10 cellular contexts compared by ENCODE assay signal in the genomic region with DNA sequence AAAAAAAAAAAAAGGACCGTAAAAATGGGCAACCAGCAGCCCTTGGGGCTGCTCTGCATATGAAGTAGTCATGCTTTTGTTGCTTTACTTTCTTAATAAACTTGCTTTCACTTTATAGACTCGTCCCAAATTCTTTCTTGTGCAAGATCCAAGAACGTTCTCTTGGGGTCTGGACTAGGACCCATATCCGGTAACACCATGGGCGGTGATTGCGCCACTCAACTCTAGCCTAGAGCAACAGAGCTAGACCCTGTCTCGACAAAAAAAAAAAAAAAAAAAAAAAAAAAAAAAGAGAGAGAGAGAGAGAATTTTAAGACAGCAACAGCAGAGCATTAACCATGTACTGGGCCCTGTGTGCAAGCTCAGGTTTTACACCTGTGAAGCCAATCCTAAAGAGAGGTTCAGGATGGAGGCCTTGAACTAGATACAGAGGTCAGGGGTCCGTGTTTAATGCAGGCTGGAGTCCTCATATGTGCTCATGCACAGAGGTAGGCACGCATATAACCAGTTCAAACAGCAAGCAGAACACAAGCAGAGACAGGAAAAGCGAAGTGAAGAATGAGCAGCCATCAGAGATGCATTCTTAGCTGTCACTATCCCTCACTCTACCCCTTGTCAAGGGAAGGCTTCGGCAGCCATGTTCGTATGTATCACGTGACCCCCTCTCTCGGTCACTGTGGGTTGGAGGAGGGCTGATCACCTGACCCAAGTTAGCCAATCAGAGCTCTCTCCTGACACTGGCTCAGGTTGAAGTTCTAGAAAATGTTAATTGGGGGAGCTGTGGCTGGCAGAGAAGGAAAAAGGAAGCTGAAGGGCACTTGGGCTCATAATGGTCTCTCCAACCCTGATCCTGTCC. TPM values are rescaled to one million over a fixed set of nuclear protein-coding genes. Genes with fewer than 3 reads are reported as not detected.
DNase-seq lines count a peak whose midpoint lies in the region; ATAC-seq, FAIRE-seq and TF ChIP-seq lines count a peak whose summit lies in the region.
"Had no signal": no experiment of that assay in that cellular context is flagged by ENCODE, and none has a peak within 500 bp of the region (broad histone marks: within the 10 kb centered on the region; RNA-seq: fewer than 3 reads in every experiment).

No MANE protein-coding gene starts in this region.

- ATAC-seq in esophagus mucosa = peak; percentile 68
- peak; percentile 46 for ATAC-seq in stimulated activated effector memory CD8-positive, alpha-beta T cell treated with anti-CD3 and anti-CD28 coated beads, Interleukin-12 subunit alpha, Interleukin-12 subunit beta, amount 100 ng/mL, for 72 hours
- ATAC-seq in CD8-positive, alpha-beta T cell = no peak

- H3K4me1 Mint-ChIP-seq in activated CD4-positive, alpha-beta memory T cell treated with anti-CD3 and anti-CD28 coated beads for 36 hours (ENCODE audit: low read depth) = peaks cover 7% of the 10 kb centered on the region
- no peaks in the 10 kb centered on the region for H3K4me1 Mint-ChIP-seq in activated CD4-positive, alpha-beta memory T cell treated with anti-CD3 and anti-CD28 coated beads, Interleukin-2, amount 10 ng/mL, durations not matched to agents 7 days and 5 days
- peaks cover 16% of the 10 kb centered on the region for H3K4me1 Mint-ChIP-seq in stimulated activated effector memory CD8-positive, alpha-beta T cell treated with anti-CD3 and anti-CD28 coated beads, Interleukin-12 subunit alpha, Interleukin-12 subunit beta, amount 100 ng/mL, for 72 hours
- H3K4me1 Mint-ChIP-seq in CD8-positive, alpha-beta T cell (ENCODE audit: low read depth) = peaks cover 3% of the 10 kb centered on the region

- POLR2A ChIA-PET in activated CD4-positive, alpha-beta memory T cell treated with anti-CD3 and anti-CD28 coated beads for 36 hours (lab: Charles Lee) = no interaction called here
- POLR2A ChIA-PET in activated CD4-positive, alpha-beta memory T cell treated with anti-CD3 and anti-CD28 coated beads, Interleukin-2, amount 10 ng/mL, durations not matched to agents 7 days and 5 days (lab: Charles Lee) = no interaction called here
- POLR2A ChIA-PET in CD8-positive, alpha-beta T cell (lab: Charles Lee) = no interaction called here

- H3K4me3 Mint-ChIP-seq in activated CD4-positive, alpha-beta memory T cell treated with anti-CD3 and anti-CD28 coated beads for 36 hours = no peak overlapping the region
- no peak overlapping the region for H3K4me3 Mint-ChIP-seq in activated CD4-positive, alpha-beta memory T cell treated with anti-CD3 and anti-CD28 coated beads, Interleukin-2, amount 10 ng/mL, durations not matched to agents 7 days and 5 days
- H3K4me3 Mint-ChIP-seq in stimulated activated effector memory CD8-positive, alpha-beta T cell treated with anti-CD3 and anti-CD28 coated beads, Interleukin-12 subunit alpha, Interleukin-12 subunit beta, amount 100 ng/mL, for 72 hours = no peak overlapping the region
- H3K4me3 Mint-ChIP-seq in CD8-positive, alpha-beta T cell = no peak overlapping the region

- no peak overlapping the region for H3K27ac Mint-ChIP-seq in activated CD4-positive, alpha-beta memory T cell treated with anti-CD3 and anti-CD28 coated beads for 36 hours
- H3K27ac Mint-ChIP-seq in activated CD4-positive, alpha-beta memory T cell treated with anti-CD3 and anti-CD28 coated beads, Interleukin-2, amount 10 ng/mL, durations not matched to agents 7 days and 5 days = no peak overlapping the region
- peak overlapping the region; percentile 58 for H3K27ac Mint-ChIP-seq in stimulated activated effector memory CD8-positive, alpha-beta T cell treated with anti-CD3 and anti-CD28 coated beads, Interleukin-12 subunit alpha, Interleukin-12 subunit beta, amount 100 ng/mL, for 72 hours
- H3K27ac Mint-ChIP-seq in CD8-positive, alpha-beta T cell = no peak overlapping the region

- DNase-seq in activated CD4-positive, alpha-beta memory T cell treated with anti-CD3 and anti-CD28 coated beads for 36 hours = peak; percentile 54
- DNase-seq in activated CD4-positive, alpha-beta memory T cell treated with anti-CD3 and anti-CD28 coated beads, Interleukin-2, amount 10 ng/mL, durations not matched to agents 7 days and 5 days = no peak
- DNase-seq in NOMO-1 treated with DMSO at 0.1 percent for 48 hours (lab: John Stamatoyannopoulos, UW; ENCODE audit: unreplicated experiment) = peak; percentile 71
- no peak for DNase-seq in stimulated activated effector memory CD8-positive, alpha-beta T cell treated with anti-CD3 and anti-CD28 coated beads, Interleukin-12 subunit alpha, Interleukin-12 subunit beta, amount 100 ng/mL, for 72 hours (ENCODE audit: low spot score in 2 of 2)
- no peak for DNase-seq in RCC 7860 (ENCODE audit: low spot score)
- DNase-seq in CD8-positive, alpha-beta T cell = no peak
- DNase-seq in kidney tubule cell (ENCODE audit: low spot score) = no peak

- H3K9me3 ChIP-seq in CD8-positive, alpha-beta T cell (ENCODE audit: low read length) = no peaks in the 10 kb centered on the region

- CTCF ChIA-PET in activated CD4-positive, alpha-beta memory T cell treated with anti-CD3 and anti-CD28 coated beads for 36 hours (lab: Charles Lee) = interaction anchor here (0.7 to 1.1 kb wide), 2 partner anchors 10 to 20 kb away, joined by 3 to 4 read pairs; no protein-coding TSS in a partner anchor
- CTCF ChIA-PET in activated CD4-positive, alpha-beta memory T cell treated with anti-CD3 and anti-CD28 coated beads, Interleukin-2, amount 10 ng/mL, durations not matched to agents 7 days and 5 days (lab: Charles Lee) = no interaction called here
- CTCF ChIA-PET in CD8-positive, alpha-beta T cell (lab: Charles Lee) = interaction anchor here (1.8 kb wide), 1 partner anchor 65 kb away, joined by 4 read pairs; no protein-coding TSS in a partner anchor

- H3K36me3 Mint-ChIP-seq in activated CD4-positive, alpha-beta memory T cell treated with anti-CD3 and anti-CD28 coated beads for 36 hours = no peaks in the 10 kb centered on the region
- no peaks in the 10 kb centered on the region for H3K36me3 Mint-ChIP-seq in activated CD4-positive, alpha-beta memory T cell treated with anti-CD3 and anti-CD28 coated beads, Interleukin-2, amount 10 ng/mL, durations not matched to agents 7 days and 5 days (ENCODE audit: low read depth)
- H3K36me3 Mint-ChIP-seq in stimulated activated effector memory CD8-positive, alpha-beta T cell treated with anti-CD3 and anti-CD28 coated beads, Interleukin-12 subunit alpha, Interleukin-12 subunit beta, amount 100 ng/mL, for 72 hours = peaks cover 9% of the 10 kb centered on the region
- no peaks in the 10 kb centered on the region for H3K36me3 Mint-ChIP-seq in CD8-positive, alpha-beta T cell

- no peaks in the 10 kb centered on the region for H3K36me3 ChIP-seq in CD8-positive, alpha-beta T cell (ENCODE audit: insufficient read depth, low read length)

- intact Hi-C loops in activated CD4-positive, alpha-beta memory T cell treated with anti-CD3 and anti-CD28 coated beads for 36 hours (cut with micrococcal nuclease) = no loop called here
- intact Hi-C loops in CD8-positive, alpha-beta T cell (cut with DNase I, micrococcal nuclease) = no loop called here

- no peaks in the 10 kb centered on the region for H3K27me3 ChIP-seq in CD8-positive, alpha-beta T cell (ENCODE audit: insufficient read depth, low read length)

- H3K27ac ChIP-seq in CD8-positive, alpha-beta T cell (ENCODE audit: low read depth, low read length) = no peak overlapping the region

- H3K4me3 ChIP-seq in CD8-positive, alpha-beta T cell (ENCODE audit: low read depth, low read length) = no peak overlapping the region

- no peak for FAIRE-seq in RCC 7860 (lab: Jason Lieb, UNC)
- FAIRE-seq: colon had no signal

- H3K4me1 ChIP-seq in CD8-positive, alpha-beta T cell (ENCODE audit: insufficient read depth, low read length) = no peaks in the 10 kb centered on the region

- no peak for TF ChIP-seq CTCF in CD8-positive, alpha-beta T cell (IDR thresholded peaks at IDR 0.05)

- no peaks in the 10 kb centered on the region for H3K9me3 Mint-ChIP-seq in activated CD4-positive, alpha-beta memory T cell treated with anti-CD3 and anti-CD28 coated beads for 36 hours
- H3K9me3 Mint-ChIP-seq in activated CD4-positive, alpha-beta memory T cell treated with anti-CD3 and anti-CD28 coated beads, Interleukin-2, amount 10 ng/mL, durations not matched to agents 7 days and 5 days = no peaks in the 10 kb centered on the region
- H3K9me3 Mint-ChIP-seq in stimulated activated effector memory CD8-positive, alpha-beta T cell treated with anti-CD3 and anti-CD28 coated beads, Interleukin-12 subunit alpha, Interleukin-12 subunit beta, amount 100 ng/mL, for 72 hours = no peaks in the 10 kb centered on the region
- no peaks in the 10 kb centered on the region for H3K9me3 Mint-ChIP-seq in CD8-positive, alpha-beta T cell

- no peaks in the 10 kb centered on the region for H3K27me3 Mint-ChIP-seq in activated CD4-positive, alpha-beta memory T cell treated with anti-CD3 and anti-CD28 coated beads for 36 hours
- peaks cover 4% of the 10 kb centered on the region for H3K27me3 Mint-ChIP-seq in activated CD4-positive, alpha-beta memory T cell treated with anti-CD3 and anti-CD28 coated beads, Interleukin-2, amount 10 ng/mL, durations not matched to agents 7 days and 5 days
- H3K27me3 Mint-ChIP-seq in CD8-positive, alpha-beta T cell (ENCODE audit: low read depth) = no peaks in the 10 kb centered on the region

RNA-seq across cellular contexts. Expression of a gene that starts 16.7 kb away (rescaled TPM):
- total RNA-seq in activated CD4-positive, alpha-beta memory T cell treated with anti-CD3 and anti-CD28 coated beads for 36 hours = not detected
- total RNA-seq in activated CD4-positive, alpha-beta memory T cell treated with anti-CD3 and anti-CD28 coated beads, Interleukin-2, amount 10 ng/mL, durations not matched to agents 7 days and 5 days = not detected
- 0.92 TPM for total RNA-seq in esophagus mucosa
- total RNA-seq in CD8-positive, alpha-beta T cell = not detected
- total RNA-seq: skeletal muscle tissue had no signal

RNA-seq across cellular contexts. Expression of a gene that starts 31.2 kb away (rescaled TPM):
- total RNA-seq in activated CD4-positive, alpha-beta memory T cell treated with anti-CD3 and anti-CD28 coated beads for 36 hours = not detected
- not detected for total RNA-seq in activated CD4-positive, alpha-beta memory T cell treated with anti-CD3 and anti-CD28 coated beads, Interleukin-2, amount 10 ng/mL, durations not matched to agents 7 days and 5 days
- total RNA-seq in esophagus mucosa = not detected
- not detected for total RNA-seq in CD8-positive, alpha-beta T cell
- total RNA-seq: skeletal muscle tissue had no signal

RNA-seq across cellular contexts. Expression of a gene that starts 48.1 kb away (rescaled TPM):
- 10 to 100 TPM; 13.1 to 15.3 TPM for total RNA-seq in activated CD4-positive, alpha-beta memory T cell treated with anti-CD3 and anti-CD28 coated beads for 36 hours
- 1 to 10 TPM; 5.1 to 7.4 TPM for total RNA-seq in activated CD4-positive, alpha-beta memory T cell treated with anti-CD3 and anti-CD28 coated beads, Interleukin-2, amount 10 ng/mL, durations not matched to agents 7 days and 5 days
- 50.5 TPM for total RNA-seq in esophagus mucosa
- total RNA-seq in CD8-positive, alpha-beta T cell = 1 to 10 TPM; 4.4 to 4.5 TPM

RNA-seq across cellular contexts. Expression of a gene that starts 50.4 kb away (rescaled TPM):
- under 1 TPM; 0.57 to 0.87 TPM for total RNA-seq in activated CD4-positive, alpha-beta memory T cell treated with anti-CD3 and anti-CD28 coated beads for 36 hours
- under 1 TPM; 0.20 to 0.33 TPM for total RNA-seq in activated CD4-positive, alpha-beta memory T cell treated with anti-CD3 and anti-CD28 coated beads, Interleukin-2, amount 10 ng/mL, durations not matched to agents 7 days and 5 days
- total RNA-seq in esophagus mucosa = 161 TPM
- under 1 TPM in 1 of 2 experiments, not detected in 1; 0.62 TPM for total RNA-seq in CD8-positive, alpha-beta T cell

Comparison
In these comparisons a context has a peak if more than half of its experiments do, and no peak if none do; other contexts are left out.
1. DNase-seq: peak in activated CD4-positive, alpha-beta memory T cell treated with anti-CD3 and anti-CD28 coated beads for 36 hours (single experiment) and NOMO-1 treated with DMSO at 0.1 percent for 48 hours (single experiment); none in activated CD4-positive, alpha-beta memory T cell treated with anti-CD3 and anti-CD28 coated beads, Interleukin-2, amount 10 ng/mL, durations not matched to agents 7 days and 5 days (single experiment), stimulated activated effector memory CD8-positive, alpha-beta T cell treated with anti-CD3 and anti-CD28 coated beads, Interleukin-12 subunit alpha, Interleukin-12 subunit beta, amount 100 ng/mL, for 72 hours (0 of 2), RCC 7860 (single experiment), CD8-positive, alpha-beta T cell (0 of 7) and kidney tubule cell (single experiment).